In the genomic region with DNA sequence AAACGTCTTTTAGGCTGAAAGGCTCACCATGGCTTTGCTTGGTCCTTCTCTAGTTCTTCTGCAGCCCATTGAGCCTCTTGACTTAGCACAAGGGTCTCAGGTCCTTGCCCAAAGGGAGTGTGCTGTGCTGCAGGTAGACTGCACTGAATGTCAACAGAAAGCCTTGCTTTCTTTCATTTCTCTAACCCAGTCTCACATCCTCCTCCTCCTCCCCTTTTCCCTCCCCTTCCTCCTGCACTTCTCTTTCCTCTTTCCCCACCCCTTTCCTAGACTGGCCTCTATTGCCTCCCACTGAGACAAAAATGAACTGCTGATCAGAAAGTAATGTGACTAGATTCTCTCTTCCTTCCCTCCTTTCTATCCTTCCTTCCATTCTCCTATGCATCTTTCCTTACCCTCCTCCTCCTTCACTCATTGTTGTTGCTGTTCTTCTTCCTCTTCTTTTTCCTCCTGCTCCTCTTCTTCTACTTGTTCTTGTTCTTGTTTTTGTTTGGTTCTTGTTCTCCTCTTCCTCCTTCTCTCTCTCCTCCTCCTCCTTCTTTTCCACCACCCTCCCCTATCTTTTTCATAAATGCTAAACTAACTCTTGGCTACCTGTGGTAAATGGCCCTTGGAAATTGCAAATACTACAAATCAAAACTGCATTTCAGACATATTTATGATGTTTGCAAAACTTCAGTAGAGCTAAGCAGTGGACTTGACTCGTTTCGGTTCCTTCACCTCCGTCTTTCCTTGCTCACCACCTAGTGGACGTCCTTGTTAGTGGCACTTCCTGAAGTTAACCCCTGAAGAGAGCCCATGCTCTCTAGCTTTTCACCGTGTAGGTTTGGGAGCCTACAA, we compare ENCODE assay signal across 8 cellular contexts. TPM values are rescaled to one million over a fixed set of nuclear protein-coding genes. Genes with fewer than 3 reads are reported as not detected.
DNase-seq lines count a peak whose midpoint lies in the region; ATAC-seq and TF ChIP-seq lines count a peak whose summit lies in the region.

A gene (minus strand): TSS at position 152 of the 840 bp plus-strand sequence. CDS start 122 bp downstream, at position 30.

- H3K9me3 Mint-ChIP-seq in activated CD4-positive, alpha-beta memory T cell treated with anti-CD3 and anti-CD28 coated beads, Interleukin-2, amount 10 ng/mL, durations not matched to agents 7 days and 5 days, result peaks cover 7% of the 10 kb centered on the region
- no peaks in the 10 kb centered on the region for H3K9me3 Mint-ChIP-seq in endothelial cell (ENCODE audit: unreplicated experiment)
- H3K9me3 Mint-ChIP-seq in stimulated activated effector memory CD8-positive, alpha-beta T cell treated with anti-CD3 and anti-CD28 coated beads, Interleukin-12 subunit alpha, Interleukin-12 subunit beta, amount 100 ng/mL, for 72 hours, result no peaks in the 10 kb centered on the region

- H3K27ac Mint-ChIP-seq in activated CD4-positive, alpha-beta memory T cell treated with anti-CD3 and anti-CD28 coated beads, Interleukin-2, amount 10 ng/mL, durations not matched to agents 7 days and 5 days, result peak within 1 kb of the TSS; percentile 80
- no peak within 1 kb of the TSS for H3K27ac Mint-ChIP-seq in endothelial cell (ENCODE audit: unreplicated experiment)
- H3K27ac Mint-ChIP-seq in stimulated activated effector memory CD8-positive, alpha-beta T cell treated with anti-CD3 and anti-CD28 coated beads, Interleukin-12 subunit alpha, Interleukin-12 subunit beta, amount 100 ng/mL, for 72 hours, result peak within 1 kb of the TSS; percentile 49

- H3K36me3 Mint-ChIP-seq in activated CD4-positive, alpha-beta memory T cell treated with anti-CD3 and anti-CD28 coated beads, Interleukin-2, amount 10 ng/mL, durations not matched to agents 7 days and 5 days (ENCODE audit: low read depth), result peaks cover 28% of the 10 kb centered on the region
- no peaks in the 10 kb centered on the region for H3K36me3 Mint-ChIP-seq in endothelial cell (ENCODE audit: low read depth, unreplicated experiment)
- H3K36me3 Mint-ChIP-seq in stimulated activated effector memory CD8-positive, alpha-beta T cell treated with anti-CD3 and anti-CD28 coated beads, Interleukin-12 subunit alpha, Interleukin-12 subunit beta, amount 100 ng/mL, for 72 hours, result no peaks in the 10 kb centered on the region

- CTCF ChIA-PET in activated CD4-positive, alpha-beta memory T cell treated with anti-CD3 and anti-CD28 coated beads, Interleukin-2, amount 10 ng/mL, durations not matched to agents 7 days and 5 days (lab: Charles Lee), result interaction anchor here (0.6 to 2.7 kb wide), 42 partner anchors 9 to 591 kb away, joined by 3 to 134 read pairs (median 4); a partner anchor contains a TSS

- TF ChIP-seq CTCF in endothelial cell (IDR thresholded peaks at IDR 0.05; ENCODE audit: unreplicated experiment), result peak; percentile 76

- peak within 1 kb of the TSS; percentile 82 for H3K4me3 Mint-ChIP-seq in activated CD4-positive, alpha-beta memory T cell treated with anti-CD3 and anti-CD28 coated beads, Interleukin-2, amount 10 ng/mL, durations not matched to agents 7 days and 5 days
- no peak within 1 kb of the TSS for H3K4me3 Mint-ChIP-seq in endothelial cell (ENCODE audit: unreplicated experiment)
- H3K4me3 Mint-ChIP-seq in stimulated activated effector memory CD8-positive, alpha-beta T cell treated with anti-CD3 and anti-CD28 coated beads, Interleukin-12 subunit alpha, Interleukin-12 subunit beta, amount 100 ng/mL, for 72 hours, result peak within 1 kb of the TSS; percentile 58

- peak; percentile 36 for DNase-seq in COR-L47 (lab: John Stamatoyannopoulos, UW)
- DNase-seq in NCI-H82 (lab: John Stamatoyannopoulos, UW), result peak; percentile 84
- peak; percentile 83 for DNase-seq in activated CD4-positive, alpha-beta memory T cell treated with anti-CD3 and anti-CD28 coated beads, Interleukin-2, amount 10 ng/mL, durations not matched to agents 7 days and 5 days
- peak; percentile 70 for DNase-seq in endothelial cell (ENCODE audit: low spot score)
- peak; percentile 24 for DNase-seq in middle frontal gyrus (ENCODE audit: extremely low spot score, low spot score)
- peak; percentile 49 to 80 for DNase-seq in stimulated activated effector memory CD8-positive, alpha-beta T cell treated with anti-CD3 and anti-CD28 coated beads, Interleukin-12 subunit alpha, Interleukin-12 subunit beta, amount 100 ng/mL, for 72 hours (ENCODE audit: low spot score in 2 of 2)

- peaks cover 28% of the 10 kb centered on the region for H3K4me1 Mint-ChIP-seq in activated CD4-positive, alpha-beta memory T cell treated with anti-CD3 and anti-CD28 coated beads, Interleukin-2, amount 10 ng/mL, durations not matched to agents 7 days and 5 days
- H3K4me1 Mint-ChIP-seq in endothelial cell (ENCODE audit: unreplicated experiment), result peaks cover 8% of the 10 kb centered on the region
- peaks cover 25% of the 10 kb centered on the region for H3K4me1 Mint-ChIP-seq in stimulated activated effector memory CD8-positive, alpha-beta T cell treated with anti-CD3 and anti-CD28 coated beads, Interleukin-12 subunit alpha, Interleukin-12 subunit beta, amount 100 ng/mL, for 72 hours

- POLR2A ChIA-PET in activated CD4-positive, alpha-beta memory T cell treated with anti-CD3 and anti-CD28 coated beads, Interleukin-2, amount 10 ng/mL, durations not matched to agents 7 days and 5 days (lab: Charles Lee), result interaction anchor here (0.7 to 1.9 kb wide), 12 partner anchors 16 to 182 kb away, joined by 3 to 22 read pairs (median 4); a partner anchor contains a TSS

- H3K27me3 Mint-ChIP-seq in activated CD4-positive, alpha-beta memory T cell treated with anti-CD3 and anti-CD28 coated beads, Interleukin-2, amount 10 ng/mL, durations not matched to agents 7 days and 5 days, result peaks cover 28% of the 10 kb centered on the region
- no peaks in the 10 kb centered on the region for H3K27me3 Mint-ChIP-seq in endothelial cell (ENCODE audit: unreplicated experiment)

- peak; percentile 77 for ATAC-seq in GM19372 (IDR thresholded peaks at IDR 0.05; ENCODE audit: low read depth, unreplicated experiment)
- ATAC-seq in HG03469 (IDR thresholded peaks at IDR 0.05; ENCODE audit: unreplicated experiment), result peak; percentile 49
- ATAC-seq in stimulated activated effector memory CD8-positive, alpha-beta T cell treated with anti-CD3 and anti-CD28 coated beads, Interleukin-12 subunit alpha, Interleukin-12 subunit beta, amount 100 ng/mL, for 72 hours, result peak; percentile 95

RNA-seq across cellular contexts. Expression of the gene that starts here (rescaled TPM):
- 100 to 1,000 TPM; 297 to 316 TPM for total RNA-seq in activated CD4-positive, alpha-beta memory T cell treated with anti-CD3 and anti-CD28 coated beads, Interleukin-2, amount 10 ng/mL, durations not matched to agents 7 days and 5 days
- total RNA-seq in endothelial cell (ENCODE audit: unreplicated experiment), result 0.82 TPM

Comparison
In these comparisons a context has a peak if more than half of its experiments do, and no peak if none do; other contexts are left out.
1. Peak in every context shown above with its lines: DNase-seq and ATAC-seq.
2. RNA of the gene that starts here (total RNA-seq): 297 to 316 TPM in activated CD4-positive, alpha-beta memory T cell treated with anti-CD3 and anti-CD28 coated beads, Interleukin-2, amount 10 ng/mL, durations not matched to agents 7 days and 5 days; 0.82 TPM in endothelial cell (single experiment); every median in the first group is over 100 times any median in the second.
3. Peak in DNase-seq in endothelial cell; RNA of the gene not detected or under 1 TPM.
4. DNase-seq: peak in every context shown above with its lines; median percentile 84 in NCI-H82; 83 in activated CD4-positive, alpha-beta memory T cell treated with anti-CD3 and anti-CD28 coated beads, Interleukin-2, amount 10 ng/mL, durations not matched to agents 7 days and 5 days; 70 in endothelial cell; 64 in stimulated activated effector memory CD8-positive, alpha-beta T cell treated with anti-CD3 and anti-CD28 coated beads, Interleukin-12 subunit alpha, Interleukin-12 subunit beta, amount 100 ng/mL, for 72 hours; 36 in COR-L47; 24 in middle frontal gyrus.